ENCODE assay signal across 2 cellular contexts in the genomic region with DNA sequence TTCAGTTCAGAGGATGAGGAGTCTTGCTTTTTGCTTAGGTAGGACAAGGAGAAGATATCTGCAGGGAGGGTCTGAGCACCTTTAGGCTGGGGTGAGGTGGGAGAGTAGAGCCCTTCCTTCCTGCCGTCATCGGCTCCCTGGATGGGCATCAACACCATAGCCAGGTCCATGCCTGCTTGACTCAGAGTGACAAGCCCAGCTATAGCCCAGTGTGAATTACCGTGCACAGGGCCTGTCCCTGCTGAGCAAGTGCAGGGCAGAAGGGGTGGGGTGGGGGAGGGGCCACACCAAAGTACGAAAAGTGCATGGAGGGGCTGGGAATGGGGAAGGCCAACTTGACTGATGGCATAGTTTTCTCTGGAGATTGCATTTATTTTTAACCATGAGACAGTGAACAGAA.
TF ChIP-seq lines count a peak whose summit lies in the region.

No MANE protein-coding gene starts in this region.

TF ChIP-seq in GM23338, 12 proteins besides CTCF, POLR2A, EP300 and RAD21 (continues in another document):
- TF ChIP-seq, protein P1, sequence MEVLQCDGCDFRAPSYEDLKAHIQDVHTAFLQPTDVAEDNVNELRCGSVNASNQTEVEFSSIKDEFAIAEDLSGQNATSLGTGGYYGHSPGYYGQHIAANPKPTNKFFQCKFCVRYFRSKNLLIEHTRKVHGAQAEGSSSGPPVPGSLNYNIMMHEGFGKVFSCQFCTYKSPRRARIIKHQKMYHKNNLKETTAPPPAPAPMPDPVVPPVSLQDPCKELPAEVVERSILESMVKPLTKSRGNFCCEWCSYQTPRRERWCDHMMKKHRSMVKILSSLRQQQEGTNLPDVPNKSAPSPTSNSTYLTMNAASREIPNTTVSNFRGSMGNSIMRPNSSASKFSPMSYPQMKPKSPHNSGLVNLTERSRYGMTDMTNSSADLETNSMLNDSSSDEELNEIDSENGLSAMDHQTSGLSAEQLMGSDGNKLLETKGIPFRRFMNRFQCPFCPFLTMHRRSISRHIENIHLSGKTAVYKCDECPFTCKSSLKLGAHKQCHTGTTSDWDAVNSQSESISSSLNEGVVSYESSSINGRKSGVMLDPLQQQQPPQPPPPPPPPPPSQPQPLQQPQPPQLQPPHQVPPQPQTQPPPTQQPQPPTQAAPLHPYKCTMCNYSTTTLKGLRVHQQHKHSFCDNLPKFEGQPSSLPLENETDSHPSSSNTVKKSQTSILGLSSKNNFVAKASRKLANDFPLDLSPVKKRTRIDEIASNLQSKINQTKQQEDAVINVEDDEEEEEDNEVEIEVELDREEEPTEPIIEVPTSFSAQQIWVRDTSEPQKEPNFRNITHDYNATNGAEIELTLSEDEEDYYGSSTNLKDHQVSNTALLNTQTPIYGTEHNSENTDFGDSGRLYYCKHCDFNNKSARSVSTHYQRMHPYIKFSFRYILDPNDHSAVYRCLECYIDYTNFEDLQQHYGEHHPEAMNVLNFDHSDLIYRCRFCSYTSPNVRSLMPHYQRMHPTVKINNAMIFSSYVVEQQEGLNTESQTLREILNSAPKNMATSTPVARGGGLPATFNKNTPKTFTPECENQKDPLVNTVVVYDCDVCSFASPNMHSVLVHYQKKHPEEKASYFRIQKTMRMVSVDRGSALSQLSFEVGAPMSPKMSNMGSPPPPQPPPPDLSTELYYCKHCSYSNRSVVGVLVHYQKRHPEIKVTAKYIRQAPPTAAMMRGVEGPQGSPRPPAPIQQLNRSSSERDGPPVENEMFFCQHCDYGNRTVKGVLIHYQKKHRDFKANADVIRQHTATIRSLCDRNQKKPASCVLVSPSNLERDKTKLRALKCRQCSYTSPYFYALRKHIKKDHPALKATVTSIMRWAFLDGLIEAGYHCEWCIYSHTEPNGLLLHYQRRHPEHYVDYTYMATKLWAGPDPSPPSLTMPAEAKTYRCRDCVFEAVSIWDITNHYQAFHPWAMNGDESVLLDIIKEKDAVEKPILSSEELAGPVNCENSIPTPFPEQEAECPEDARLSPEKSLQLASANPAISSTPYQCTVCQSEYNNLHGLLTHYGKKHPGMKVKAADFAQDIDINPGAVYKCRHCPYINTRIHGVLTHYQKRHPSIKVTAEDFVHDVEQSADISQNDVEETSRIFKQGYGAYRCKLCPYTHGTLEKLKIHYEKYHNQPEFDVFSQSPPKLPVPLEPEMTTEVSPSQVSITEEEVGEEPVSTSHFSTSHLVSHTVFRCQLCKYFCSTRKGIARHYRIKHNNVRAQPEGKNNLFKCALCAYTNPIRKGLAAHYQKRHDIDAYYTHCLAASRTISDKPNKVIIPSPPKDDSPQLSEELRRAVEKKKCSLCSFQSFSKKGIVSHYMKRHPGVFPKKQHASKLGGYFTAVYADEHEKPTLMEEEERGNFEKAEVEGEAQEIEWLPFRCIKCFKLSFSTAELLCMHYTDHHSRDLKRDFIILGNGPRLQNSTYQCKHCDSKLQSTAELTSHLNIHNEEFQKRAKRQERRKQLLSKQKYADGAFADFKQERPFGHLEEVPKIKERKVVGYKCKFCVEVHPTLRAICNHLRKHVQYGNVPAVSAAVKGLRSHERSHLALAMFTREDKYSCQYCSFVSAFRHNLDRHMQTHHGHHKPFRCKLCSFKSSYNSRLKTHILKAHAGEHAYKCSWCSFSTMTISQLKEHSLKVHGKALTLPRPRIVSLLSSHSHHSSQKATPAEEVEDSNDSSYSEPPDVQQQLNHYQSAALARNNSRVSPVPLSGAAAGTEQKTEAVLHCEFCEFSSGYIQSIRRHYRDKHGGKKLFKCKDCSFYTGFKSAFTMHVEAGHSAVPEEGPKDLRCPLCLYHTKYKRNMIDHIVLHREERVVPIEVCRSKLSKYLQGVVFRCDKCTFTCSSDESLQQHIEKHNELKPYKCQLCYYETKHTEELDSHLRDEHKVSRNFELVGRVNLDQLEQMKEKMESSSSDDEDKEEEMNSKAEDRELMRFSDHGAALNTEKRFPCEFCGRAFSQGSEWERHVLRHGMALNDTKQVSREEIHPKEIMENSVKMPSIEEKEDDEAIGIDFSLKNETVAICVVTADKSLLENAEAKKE (CRISPR knock-in tag; IDR thresholded peaks at IDR 0.05): no peak
- TF ChIP-seq EZH2phosphoT487 (IDR thresholded peaks at IDR 0.05; ENCODE audit: unreplicated experiment) (no peak), ZNF331 (CRISPR knock-in tag; IDR thresholded peaks at IDR 0.05; ENCODE audit: low read depth) (no peak), POLR2AphosphoS5 (IDR thresholded peaks at IDR 0.05; ENCODE audit: low read depth) (no peak), EZH2 (IDR thresholded peaks at IDR 0.05; ENCODE audit: low read depth, unreplicated experiment) (no peak), NANOG (IDR thresholded peaks at IDR 0.05; ENCODE audit: borderline replicate concordance) (no peak), STAT1 (IDR thresholded peaks at IDR 0.05; ENCODE audit: unreplicated experiment) (no peak), CREB1 (CRISPR knock-in tag; IDR thresholded peaks at IDR 0.05; ENCODE audit: low read depth) (no peak), JUNB (IDR thresholded peaks at IDR 0.05; ENCODE audit: unreplicated experiment) (no peak), ZNF114 (CRISPR knock-in tag; IDR thresholded peaks at IDR 0.05) (no peak)
- TF ChIP-seq, protein P2, sequence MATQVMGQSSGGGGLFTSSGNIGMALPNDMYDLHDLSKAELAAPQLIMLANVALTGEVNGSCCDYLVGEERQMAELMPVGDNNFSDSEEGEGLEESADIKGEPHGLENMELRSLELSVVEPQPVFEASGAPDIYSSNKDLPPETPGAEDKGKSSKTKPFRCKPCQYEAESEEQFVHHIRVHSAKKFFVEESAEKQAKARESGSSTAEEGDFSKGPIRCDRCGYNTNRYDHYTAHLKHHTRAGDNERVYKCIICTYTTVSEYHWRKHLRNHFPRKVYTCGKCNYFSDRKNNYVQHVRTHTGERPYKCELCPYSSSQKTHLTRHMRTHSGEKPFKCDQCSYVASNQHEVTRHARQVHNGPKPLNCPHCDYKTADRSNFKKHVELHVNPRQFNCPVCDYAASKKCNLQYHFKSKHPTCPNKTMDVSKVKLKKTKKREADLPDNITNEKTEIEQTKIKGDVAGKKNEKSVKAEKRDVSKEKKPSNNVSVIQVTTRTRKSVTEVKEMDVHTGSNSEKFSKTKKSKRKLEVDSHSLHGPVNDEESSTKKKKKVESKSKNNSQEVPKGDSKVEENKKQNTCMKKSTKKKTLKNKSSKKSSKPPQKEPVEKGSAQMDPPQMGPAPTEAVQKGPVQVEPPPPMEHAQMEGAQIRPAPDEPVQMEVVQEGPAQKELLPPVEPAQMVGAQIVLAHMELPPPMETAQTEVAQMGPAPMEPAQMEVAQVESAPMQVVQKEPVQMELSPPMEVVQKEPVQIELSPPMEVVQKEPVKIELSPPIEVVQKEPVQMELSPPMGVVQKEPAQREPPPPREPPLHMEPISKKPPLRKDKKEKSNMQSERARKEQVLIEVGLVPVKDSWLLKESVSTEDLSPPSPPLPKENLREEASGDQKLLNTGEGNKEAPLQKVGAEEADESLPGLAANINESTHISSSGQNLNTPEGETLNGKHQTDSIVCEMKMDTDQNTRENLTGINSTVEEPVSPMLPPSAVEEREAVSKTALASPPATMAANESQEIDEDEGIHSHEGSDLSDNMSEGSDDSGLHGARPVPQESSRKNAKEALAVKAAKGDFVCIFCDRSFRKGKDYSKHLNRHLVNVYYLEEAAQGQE (IDR thresholded peaks at IDR 0.05; ENCODE audit: unreplicated experiment): no peak

TF ChIP-seq in HepG2, 621 proteins besides CTCF, POLR2A, EP300 and RAD21:
- TF ChIP-seq, protein P3, sequence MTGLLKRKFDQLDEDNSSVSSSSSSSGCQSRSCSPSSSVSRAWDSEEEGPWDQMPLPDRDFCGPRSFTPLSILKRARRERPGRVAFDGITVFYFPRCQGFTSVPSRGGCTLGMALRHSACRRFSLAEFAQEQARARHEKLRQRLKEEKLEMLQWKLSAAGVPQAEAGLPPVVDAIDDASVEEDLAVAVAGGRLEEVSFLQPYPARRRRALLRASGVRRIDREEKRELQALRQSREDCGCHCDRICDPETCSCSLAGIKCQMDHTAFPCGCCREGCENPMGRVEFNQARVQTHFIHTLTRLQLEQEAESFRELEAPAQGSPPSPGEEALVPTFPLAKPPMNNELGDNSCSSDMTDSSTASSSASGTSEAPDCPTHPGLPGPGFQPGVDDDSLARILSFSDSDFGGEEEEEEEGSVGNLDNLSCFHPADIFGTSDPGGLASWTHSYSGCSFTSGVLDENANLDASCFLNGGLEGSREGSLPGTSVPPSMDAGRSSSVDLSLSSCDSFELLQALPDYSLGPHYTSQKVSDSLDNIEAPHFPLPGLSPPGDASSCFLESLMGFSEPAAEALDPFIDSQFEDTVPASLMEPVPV (CRISPR knock-in tag; IDR thresholded peaks at IDR 0.05): no peak
- TF ChIP-seq, protein P4, sequence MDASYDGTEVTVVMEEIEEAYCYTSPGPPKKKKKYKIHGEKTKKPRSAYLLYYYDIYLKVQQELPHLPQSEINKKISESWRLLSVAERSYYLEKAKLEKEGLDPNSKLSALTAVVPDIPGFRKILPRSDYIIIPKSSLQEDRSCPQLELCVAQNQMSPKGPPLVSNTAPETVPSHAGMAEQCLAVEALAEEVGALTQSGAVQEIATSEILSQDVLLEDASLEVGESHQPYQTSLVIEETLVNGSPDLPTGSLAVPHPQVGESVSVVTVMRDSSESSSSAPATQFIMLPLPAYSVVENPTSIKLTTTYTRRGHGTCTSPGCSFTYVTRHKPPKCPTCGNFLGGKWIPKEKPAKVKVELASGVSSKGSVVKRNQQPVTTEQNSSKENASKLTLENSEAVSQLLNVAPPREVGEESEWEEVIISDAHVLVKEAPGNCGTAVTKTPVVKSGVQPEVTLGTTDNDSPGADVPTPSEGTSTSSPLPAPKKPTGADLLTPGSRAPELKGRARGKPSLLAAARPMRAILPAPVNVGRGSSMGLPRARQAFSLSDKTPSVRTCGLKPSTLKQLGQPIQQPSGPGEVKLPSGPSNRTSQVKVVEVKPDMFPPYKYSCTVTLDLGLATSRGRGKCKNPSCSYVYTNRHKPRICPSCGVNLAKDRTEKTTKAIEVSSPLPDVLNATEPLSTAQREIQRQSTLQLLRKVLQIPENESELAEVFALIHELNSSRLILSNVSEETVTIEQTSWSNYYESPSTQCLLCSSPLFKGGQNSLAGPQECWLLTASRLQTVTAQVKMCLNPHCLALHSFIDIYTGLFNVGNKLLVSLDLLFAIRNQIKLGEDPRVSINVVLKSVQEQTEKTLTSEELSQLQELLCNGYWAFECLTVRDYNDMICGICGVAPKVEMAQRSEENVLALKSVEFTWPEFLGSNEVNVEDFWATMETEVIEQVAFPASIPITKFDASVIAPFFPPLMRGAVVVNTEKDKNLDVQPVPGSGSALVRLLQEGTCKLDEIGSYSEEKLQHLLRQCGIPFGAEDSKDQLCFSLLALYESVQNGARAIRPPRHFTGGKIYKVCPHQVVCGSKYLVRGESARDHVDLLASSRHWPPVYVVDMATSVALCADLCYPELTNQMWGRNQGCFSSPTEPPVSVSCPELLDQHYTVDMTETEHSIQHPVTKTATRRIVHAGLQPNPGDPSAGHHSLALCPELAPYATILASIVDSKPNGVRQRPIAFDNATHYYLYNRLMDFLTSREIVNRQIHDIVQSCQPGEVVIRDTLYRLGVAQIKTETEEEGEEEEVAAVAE (CRISPR knock-in tag; IDR thresholded peaks at IDR 0.05; ENCODE audit: borderline replicate concordance): no peak
- no peak for TF ChIP-seq HCFC1 (IDR thresholded peaks at IDR 0.05; ENCODE audit: low read depth, low read length)
- TF ChIP-seq NFE2 (CRISPR knock-in tag; IDR thresholded peaks at IDR 0.05): no peak
- TF ChIP-seq ARID2 (CRISPR knock-in tag; IDR thresholded peaks at IDR 0.05; ENCODE audit: borderline replicate concordance): no peak
- no peak for TF ChIP-seq TSC22D2 (CRISPR knock-in tag; IDR thresholded peaks at IDR 0.05; ENCODE audit: borderline replicate concordance)
- TF ChIP-seq, protein P5, sequence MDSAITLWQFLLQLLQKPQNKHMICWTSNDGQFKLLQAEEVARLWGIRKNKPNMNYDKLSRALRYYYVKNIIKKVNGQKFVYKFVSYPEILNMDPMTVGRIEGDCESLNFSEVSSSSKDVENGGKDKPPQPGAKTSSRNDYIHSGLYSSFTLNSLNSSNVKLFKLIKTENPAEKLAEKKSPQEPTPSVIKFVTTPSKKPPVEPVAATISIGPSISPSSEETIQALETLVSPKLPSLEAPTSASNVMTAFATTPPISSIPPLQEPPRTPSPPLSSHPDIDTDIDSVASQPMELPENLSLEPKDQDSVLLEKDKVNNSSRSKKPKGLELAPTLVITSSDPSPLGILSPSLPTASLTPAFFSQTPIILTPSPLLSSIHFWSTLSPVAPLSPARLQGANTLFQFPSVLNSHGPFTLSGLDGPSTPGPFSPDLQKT (CRISPR knock-in tag; IDR thresholded peaks at IDR 0.05; ENCODE audit: borderline replicate concordance): no peak
